ENCODE assay signal across 1 cellular context in the genomic region with DNA sequence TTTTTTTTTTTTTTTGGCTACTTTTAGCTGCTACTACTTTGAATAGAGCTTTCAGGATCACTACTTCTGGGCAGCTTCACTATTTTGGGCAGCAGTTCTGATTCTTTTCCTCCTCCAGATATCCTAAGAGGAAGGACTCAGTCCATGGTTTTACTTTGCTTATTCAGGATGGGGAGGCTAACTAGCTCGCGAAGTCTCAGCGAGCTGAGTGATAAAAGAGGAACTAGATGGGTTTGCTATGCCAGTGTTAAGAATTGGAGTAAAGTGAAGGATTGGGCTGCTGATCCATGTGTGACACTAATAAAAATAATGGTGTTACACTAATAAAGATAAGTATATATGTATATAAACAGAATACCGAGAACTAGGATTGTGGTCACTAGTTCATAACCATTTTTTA.
TF ChIP-seq lines count a peak whose summit lies in the region.

No MANE protein-coding gene starts in this region.

TF ChIP-seq in K562, 482 proteins besides CTCF, POLR2A, EP300 and RAD21:
- no peak for TF ChIP-seq SIRT6 (IDR thresholded peaks at IDR 0.05; ENCODE audit: low read depth, low read length)
- TF ChIP-seq ZNF592 (IDR thresholded peaks at IDR 0.05) = 0 out of 2 replicates have a peak, but pooled peaks have one; percentile 25
- peak; percentile 44; the same call in 1 of the 2 replicates for TF ChIP-seq SPI1 (IDR thresholded peaks at IDR 0.05; ENCODE audit: borderline replicate concordance, low read depth, low read length)
- no peak for TF ChIP-seq ZNF583 (CRISPR knock-in tag; IDR thresholded peaks at IDR 0.05)
- no peak for TF ChIP-seq ZNF57 (CRISPR knock-in tag; IDR thresholded peaks at IDR 0.05)
- no peak for TF ChIP-seq SLC30A9 (CRISPR knock-in tag; IDR thresholded peaks at IDR 0.05)
- TF ChIP-seq, protein P1, sequence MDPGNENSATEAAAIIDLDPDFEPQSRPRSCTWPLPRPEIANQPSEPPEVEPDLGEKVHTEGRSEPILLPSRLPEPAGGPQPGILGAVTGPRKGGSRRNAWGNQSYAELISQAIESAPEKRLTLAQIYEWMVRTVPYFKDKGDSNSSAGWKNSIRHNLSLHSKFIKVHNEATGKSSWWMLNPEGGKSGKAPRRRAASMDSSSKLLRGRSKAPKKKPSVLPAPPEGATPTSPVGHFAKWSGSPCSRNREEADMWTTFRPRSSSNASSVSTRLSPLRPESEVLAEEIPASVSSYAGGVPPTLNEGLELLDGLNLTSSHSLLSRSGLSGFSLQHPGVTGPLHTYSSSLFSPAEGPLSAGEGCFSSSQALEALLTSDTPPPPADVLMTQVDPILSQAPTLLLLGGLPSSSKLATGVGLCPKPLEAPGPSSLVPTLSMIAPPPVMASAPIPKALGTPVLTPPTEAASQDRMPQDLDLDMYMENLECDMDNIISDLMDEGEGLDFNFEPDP (CRISPR knock-in tag; IDR thresholded peaks at IDR 0.05) = no peak
- no peak for TF ChIP-seq CHD1 (IDR thresholded peaks at IDR 0.05; ENCODE audit: low read length)
- no peak for TF ChIP-seq RFX7 (CRISPR knock-in tag; IDR thresholded peaks at IDR 0.05)
- TF ChIP-seq SMARCB1 (IDR thresholded peaks at IDR 0.05; ENCODE audit: insufficient read length, low read depth) = no peak
- TF ChIP-seq TRIM28 (IDR thresholded peaks at IDR 0.05) = no peak
- no peak for TF ChIP-seq ZNF655 (CRISPR knock-in tag; IDR thresholded peaks at IDR 0.05)
- no peak for TF ChIP-seq ZBTB17 (CRISPR knock-in tag; IDR thresholded peaks at IDR 0.05)
- no peak for TF ChIP-seq SP1 (CRISPR knock-in tag; IDR thresholded peaks at IDR 0.05)
- no peak for TF ChIP-seq SAP30 (IDR thresholded peaks at IDR 0.05; ENCODE audit: borderline replicate concordance, insufficient read depth, low read depth, low read length, poor library complexity, severe bottlenecking)
- TF ChIP-seq HMBOX1 (IDR thresholded peaks at IDR 0.05) = peak; percentile 77
- no peak for TF ChIP-seq ILK (tag; IDR thresholded peaks at IDR 0.05; ENCODE audit: borderline replicate concordance, low read depth)
- TF ChIP-seq BRF1 (IDR thresholded peaks at IDR 0.05; ENCODE audit: borderline replicate concordance, extremely low read depth, insufficient read length) = no peak
- no peak for TF ChIP-seq MED1 (CRISPR knock-in tag; IDR thresholded peaks at IDR 0.05; ENCODE audit: borderline replicate concordance)
- TF ChIP-seq RFX5 (IDR thresholded peaks at IDR 0.05; ENCODE audit: low read depth, low read length) = no peak
- TF ChIP-seq, protein P2, sequence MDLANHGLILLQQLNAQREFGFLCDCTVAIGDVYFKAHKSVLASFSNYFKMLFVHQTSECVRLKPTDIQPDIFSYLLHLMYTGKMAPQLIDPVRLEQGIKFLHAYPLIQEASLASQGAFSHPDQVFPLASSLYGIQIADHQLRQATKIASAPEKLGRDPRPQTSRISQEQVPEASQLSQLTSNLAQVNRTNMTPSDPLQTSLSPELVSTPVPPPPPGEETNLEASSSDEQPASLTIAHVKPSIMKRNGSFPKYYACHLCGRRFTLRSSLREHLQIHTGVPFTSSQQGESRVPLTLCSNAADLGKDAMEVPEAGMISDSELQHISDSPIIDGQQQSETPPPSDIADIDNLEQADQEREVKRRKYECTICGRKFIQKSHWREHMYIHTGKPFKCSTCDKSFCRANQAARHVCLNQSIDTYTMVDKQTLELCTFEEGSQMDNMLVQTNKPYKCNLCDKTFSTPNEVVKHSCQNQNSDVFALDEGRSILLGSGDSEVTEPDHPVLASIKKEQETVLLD (IDR thresholded peaks at IDR 0.05) = no peak
